ENCODE assay signal across 27 cellular contexts in the genomic region with DNA sequence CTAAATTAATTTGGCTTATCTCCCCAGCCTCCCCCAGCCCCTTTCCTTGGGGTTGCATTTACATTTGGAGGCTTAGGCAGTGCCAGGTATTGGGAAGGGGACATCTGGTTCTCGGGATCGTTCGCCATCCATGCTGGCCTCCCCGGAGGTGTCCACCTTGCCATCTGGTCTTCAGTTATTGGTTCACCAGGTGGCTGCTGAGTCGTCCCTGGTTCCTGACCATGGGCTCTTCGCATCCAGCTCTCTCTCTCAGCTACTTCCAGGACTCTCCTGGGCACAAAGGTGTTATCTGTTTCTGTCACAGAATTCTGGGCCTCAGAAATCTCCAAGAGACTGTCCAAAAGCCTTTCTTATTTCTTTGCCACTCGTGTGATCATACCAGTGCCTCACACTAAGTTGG.
"Had no signal": no experiment of that assay in that cellular context is flagged by ENCODE, and none has a peak within 500 bp of the region (broad histone marks: within the 10 kb centered on the region; RNA-seq: fewer than 3 reads in every experiment).

No MANE protein-coding gene starts in this region.

- H3K9me3 ChIP-seq: ascending aorta, colonic mucosa, esophagus muscularis mucosa, right lobe of liver, stomach, suprapubic skin, tibial nerve had no signal

- H3K4me3 ChIP-seq: ascending aorta, colonic mucosa, esophagus muscularis mucosa, right lobe of liver, skin epidermis, stomach, suprapubic skin, tibial nerve had no signal

- ATAC-seq: activated CD8-positive, alpha-beta memory T cell treated with anti-CD3 and anti-CD28 coated beads, Interleukin-2, amount 10 ng/mL, durations not matched to agents 7 days and 5 days; activated CD8-positive, alpha-beta T cell treated with anti-CD3 and anti-CD28 coated beads for 36 hours; activated naive CD4-positive, alpha-beta T cell treated with anti-CD3 and anti-CD28 coated beads, Interleukin-2, amount 50 U/mL, for 72 hours; effector memory CD8-positive, alpha-beta T cell; left ventricle myocardium superior; right lobe of liver; stimulated activated effector memory CD8-positive, alpha-beta T cell treated with anti-CD3 and anti-CD28 coated beads, Interleukin-12 subunit alpha, Interleukin-12 subunit beta, amount 100 ng/mL, for 72 hours had no signal

- H3K27me3 ChIP-seq: ascending aorta, colonic mucosa, dorsolateral prefrontal cortex, esophagus muscularis mucosa, right lobe of liver, stomach, suprapubic skin, tibial nerve had no signal

- H3K4me3 Mint-ChIP-seq: activated CD4-positive, alpha-beta T cell treated with anti-CD3 and anti-CD28 coated beads, Interleukin-2, amount 10 ng/mL, durations not matched to agents 7 days and 5 days; activated CD8-positive, alpha-beta memory T cell treated with anti-CD3 and anti-CD28 coated beads, Interleukin-2, amount 10 ng/mL, durations not matched to agents 7 days and 5 days; activated CD8-positive, alpha-beta T cell treated with anti-CD3 and anti-CD28 coated beads for 36 hours; effector memory CD8-positive, alpha-beta T cell; nephron; stimulated activated effector memory CD8-positive, alpha-beta T cell treated with anti-CD3 and anti-CD28 coated beads, Interleukin-12 subunit alpha, Interleukin-12 subunit beta, amount 100 ng/mL, for 72 hours; T-helper 2 cell treated with Interferon-gamma antibody and Interleukin-4, amounts not matched to agents 5 μg/mL and 100 μg/mL, for 36 hours had no signal

- H3K9me3 Mint-ChIP-seq: activated CD4-positive, alpha-beta T cell treated with anti-CD3 and anti-CD28 coated beads, Interleukin-2, amount 10 ng/mL, durations not matched to agents 7 days and 5 days; activated CD8-positive, alpha-beta T cell treated with anti-CD3 and anti-CD28 coated beads for 36 hours; activated naive CD4-positive, alpha-beta T cell treated with anti-CD3 and anti-CD28 coated beads, Interleukin-2, amount 50 U/mL, for 72 hours; effector memory CD8-positive, alpha-beta T cell; nephron; stimulated activated effector memory CD8-positive, alpha-beta T cell treated with anti-CD3 and anti-CD28 coated beads, Interleukin-12 subunit alpha, Interleukin-12 subunit beta, amount 100 ng/mL, for 72 hours; T-helper 2 cell treated with Interferon-gamma antibody and Interleukin-4, amounts not matched to agents 5 μg/mL and 100 μg/mL, for 36 hours had no signal

- H3K27ac ChIP-seq: ascending aorta, colonic mucosa, esophagus muscularis mucosa, right lobe of liver, skin epidermis, stomach, suprapubic skin, tibial nerve, WERI-Rb-1 had no signal

- H3K36me3 ChIP-seq: ascending aorta, colonic mucosa, esophagus muscularis mucosa, right lobe of liver, stomach, suprapubic skin, tibial nerve, WERI-Rb-1 had no signal

- H3K27me3 Mint-ChIP-seq: activated CD8-positive, alpha-beta memory T cell treated with anti-CD3 and anti-CD28 coated beads, Interleukin-2, amount 10 ng/mL, durations not matched to agents 7 days and 5 days; activated CD8-positive, alpha-beta T cell treated with anti-CD3 and anti-CD28 coated beads for 36 hours had no signal

- H3K36me3 Mint-ChIP-seq: activated CD8-positive, alpha-beta memory T cell treated with anti-CD3 and anti-CD28 coated beads, Interleukin-2, amount 10 ng/mL, durations not matched to agents 7 days and 5 days; activated naive CD4-positive, alpha-beta T cell treated with anti-CD3 and anti-CD28 coated beads, Interleukin-2, amount 50 U/mL, for 72 hours; stimulated activated effector memory CD8-positive, alpha-beta T cell treated with anti-CD3 and anti-CD28 coated beads, Interleukin-12 subunit alpha, Interleukin-12 subunit beta, amount 100 ng/mL, for 72 hours had no signal

- DNase-seq: activated CD4-positive, alpha-beta T cell treated with anti-CD3 and anti-CD28 coated beads, Interleukin-2, amount 10 ng/mL, durations not matched to agents 7 days and 5 days; activated CD4-positive, CD25-positive, alpha-beta regulatory T cell treated with anti-CD3 and anti-CD28 coated beads, Interleukin-2, amount 50 U/mL, for 72 hours; activated CD8-positive, alpha-beta memory T cell treated with anti-CD3 and anti-CD28 coated beads, Interleukin-2, amount 10 ng/mL, durations not matched to agents 7 days and 5 days; activated CD8-positive, alpha-beta T cell treated with anti-CD3 and anti-CD28 coated beads for 36 hours; activated gamma-delta T cell treated with Interleukin-2 at 50 U/mL for 16 hours; central memory CD4-positive, alpha-beta T cell; colonic mucosa; effector memory CD8-positive, alpha-beta T cell; head of caudate nucleus; hypothalamus; left ventricle myocardium superior; mammary epithelial cell; posterior cingulate gyrus; right lobe of liver; stimulated activated CD4-positive, alpha-beta T cell treated with anti-CD3 and anti-CD28 coated beads, Interleukin-2, amount 100 ng/mL, for 24 hours; stomach; WERI-Rb-1 had no signal

- H3K4me1 ChIP-seq: colonic mucosa, right lobe of liver had no signal

- H3K4me1 Mint-ChIP-seq: activated CD4-positive, alpha-beta T cell treated with anti-CD3 and anti-CD28 coated beads, Interleukin-2, amount 10 ng/mL, durations not matched to agents 7 days and 5 days; activated CD8-positive, alpha-beta memory T cell treated with anti-CD3 and anti-CD28 coated beads, Interleukin-2, amount 10 ng/mL, durations not matched to agents 7 days and 5 days; stimulated activated effector memory CD8-positive, alpha-beta T cell treated with anti-CD3 and anti-CD28 coated beads, Interleukin-12 subunit alpha, Interleukin-12 subunit beta, amount 100 ng/mL, for 72 hours had no signal

- H3K27ac Mint-ChIP-seq: activated CD4-positive, alpha-beta T cell treated with anti-CD3 and anti-CD28 coated beads, Interleukin-2, amount 10 ng/mL, durations not matched to agents 7 days and 5 days; activated CD8-positive, alpha-beta memory T cell treated with anti-CD3 and anti-CD28 coated beads, Interleukin-2, amount 10 ng/mL, durations not matched to agents 7 days and 5 days; activated CD8-positive, alpha-beta T cell treated with anti-CD3 and anti-CD28 coated beads for 36 hours; activated naive CD4-positive, alpha-beta T cell treated with anti-CD3 and anti-CD28 coated beads, Interleukin-2, amount 50 U/mL, for 72 hours; nephron; stimulated activated effector memory CD8-positive, alpha-beta T cell treated with anti-CD3 and anti-CD28 coated beads, Interleukin-12 subunit alpha, Interleukin-12 subunit beta, amount 100 ng/mL, for 72 hours; T-helper 2 cell treated with Interferon-gamma antibody and Interleukin-4, amounts not matched to agents 5 μg/mL and 100 μg/mL, for 36 hours had no signal
